Comparison of ENCODE assay signal across 1 cellular context in genomic region chr10:72692057-72692891, GRCh38.
TF ChIP-seq lines count a peak whose summit lies in the region.

Gene MCU, plus strand, starts transcription at chr10:72692143. Its CDS starts 9 bp downstream, at chr10:72692152.

TF ChIP-seq in K562, 482 proteins besides CTCF, POLR2A, EP300 and RAD21 (continued from another document and continues in another):
- TF ChIP-seq GMEB1 (CRISPR knock-in tag; IDR thresholded peaks at IDR 0.05) = 0 out of 2 replicates have a peak, but pooled peaks have one; percentile 7
- no peak for TF ChIP-seq TCF15 (CRISPR knock-in tag; IDR thresholded peaks at IDR 0.05)
- no peak for TF ChIP-seq HDAC6 (IDR thresholded peaks at IDR 0.05; ENCODE audit: low read depth, low read length)
- no peak for TF ChIP-seq GTF3C2 (IDR thresholded peaks at IDR 0.05; ENCODE audit: borderline replicate concordance, extremely low read depth, insufficient read length)
- 0 out of 2 replicates have a peak, but pooled peaks have one; percentile 55 for TF ChIP-seq HOMEZ (CRISPR knock-in tag; IDR thresholded peaks at IDR 0.05)
- no peak for TF ChIP-seq SMARCB1 (IDR thresholded peaks at IDR 0.05; ENCODE audit: insufficient read length, low read depth)
- no peak for TF ChIP-seq E4F1 (CRISPR knock-in tag; IDR thresholded peaks at IDR 0.05; ENCODE audit: borderline replicate concordance)
- TF ChIP-seq NR2F6 (CRISPR knock-in tag; IDR thresholded peaks at IDR 0.05) = no peak
- TF ChIP-seq TARDBP (IDR thresholded peaks at IDR 0.05) = no peak
- no peak for TF ChIP-seq MYC (IDR thresholded peaks at IDR 0.05; ENCODE audit: low read depth, low read length)
- no peak for TF ChIP-seq MYC (CRISPR knock-in tag; IDR thresholded peaks at IDR 0.05; ENCODE audit: borderline replicate concordance, low read depth)
- no peak for TF ChIP-seq SIX5 (IDR thresholded peaks at IDR 0.05; ENCODE audit: borderline replicate concordance in 1 of 2, insufficient read depth in 1 of 2, low read depth in 1 of 2, low read length in 2 of 2)
- TF ChIP-seq TOE1 (IDR thresholded peaks at IDR 0.05; ENCODE audit: borderline replicate concordance) = no peak
- TF ChIP-seq TOE1 (CRISPR knock-in tag; IDR thresholded peaks at IDR 0.05; ENCODE audit: borderline replicate concordance, low read depth) = no peak
- TF ChIP-seq SRSF1 (IDR thresholded peaks at IDR 0.05; ENCODE audit: low read depth, low read length) = no peak
- no peak for TF ChIP-seq ZNF23 (CRISPR knock-in tag; IDR thresholded peaks at IDR 0.05)
- TF ChIP-seq PATZ1 (CRISPR knock-in tag; IDR thresholded peaks at IDR 0.05; ENCODE audit: borderline replicate concordance) = no peak
- no peak for TF ChIP-seq SMAD3 (CRISPR knock-in tag; conservative IDR thresholded peaks at IDR 0.05)
- no peak for TF ChIP-seq CREB5 (CRISPR knock-in tag; IDR thresholded peaks at IDR 0.05)
- no peak for TF ChIP-seq PTBP1 (IDR thresholded peaks at IDR 0.05; ENCODE audit: low read depth, low read length)
- TF ChIP-seq ZNF449 (CRISPR knock-in tag; IDR thresholded peaks at IDR 0.05) = no peak
- TF ChIP-seq ZBTB34 (CRISPR knock-in tag; IDR thresholded peaks at IDR 0.05) = no peak
- TF ChIP-seq ZBTB26 (CRISPR knock-in tag; IDR thresholded peaks at IDR 0.05) = no peak
- TF ChIP-seq NFE2L1 (tag; IDR thresholded peaks at IDR 0.05; ENCODE audit: borderline replicate concordance, low read depth) = no peak
- no peak for TF ChIP-seq CHAMP1 (IDR thresholded peaks at IDR 0.05)
- peak; percentile 98 for TF ChIP-seq RB1 (IDR thresholded peaks at IDR 0.05; ENCODE audit: low read depth)
- no peak for TF ChIP-seq RBM22 (IDR thresholded peaks at IDR 0.05; ENCODE audit: low read depth, low read length, poor library complexity, severe bottlenecking)
- no peak for TF ChIP-seq ZNF143 (CRISPR knock-in tag; IDR thresholded peaks at IDR 0.05)
- peak; percentile 68; the same call in 1 of the 2 replicates for TF ChIP-seq HMGXB4 (CRISPR knock-in tag; IDR thresholded peaks at IDR 0.05)
- no peak for TF ChIP-seq DACH1 (IDR thresholded peaks at IDR 0.05; ENCODE audit: partially characterized antibody)
- no peak for TF ChIP-seq HDAC3 (IDR thresholded peaks at IDR 0.05; ENCODE audit: borderline replicate concordance, partially characterized antibody)
- no peak for TF ChIP-seq ZNF212 (CRISPR knock-in tag; IDR thresholded peaks at IDR 0.05)
- TF ChIP-seq NR2C1 (IDR thresholded peaks at IDR 0.05) = no peak
- no peak for TF ChIP-seq NR2C1 (tag; IDR thresholded peaks at IDR 0.05)
- no peak for TF ChIP-seq ZZZ3 (IDR thresholded peaks at IDR 0.05)
- TF ChIP-seq ZC3H4 (CRISPR knock-in tag; IDR thresholded peaks at IDR 0.05; ENCODE audit: borderline replicate concordance) = no peak
- TF ChIP-seq ZNF766 (CRISPR knock-in tag; conservative IDR thresholded peaks at IDR 0.05) = 0 out of 2 replicates have a peak, but pooled peaks have one; percentile 10
- TF ChIP-seq TSC22D4 (tag; IDR thresholded peaks at IDR 0.05) = no peak
